ENCODE assay signal across 2 cellular contexts in the genomic region with DNA sequence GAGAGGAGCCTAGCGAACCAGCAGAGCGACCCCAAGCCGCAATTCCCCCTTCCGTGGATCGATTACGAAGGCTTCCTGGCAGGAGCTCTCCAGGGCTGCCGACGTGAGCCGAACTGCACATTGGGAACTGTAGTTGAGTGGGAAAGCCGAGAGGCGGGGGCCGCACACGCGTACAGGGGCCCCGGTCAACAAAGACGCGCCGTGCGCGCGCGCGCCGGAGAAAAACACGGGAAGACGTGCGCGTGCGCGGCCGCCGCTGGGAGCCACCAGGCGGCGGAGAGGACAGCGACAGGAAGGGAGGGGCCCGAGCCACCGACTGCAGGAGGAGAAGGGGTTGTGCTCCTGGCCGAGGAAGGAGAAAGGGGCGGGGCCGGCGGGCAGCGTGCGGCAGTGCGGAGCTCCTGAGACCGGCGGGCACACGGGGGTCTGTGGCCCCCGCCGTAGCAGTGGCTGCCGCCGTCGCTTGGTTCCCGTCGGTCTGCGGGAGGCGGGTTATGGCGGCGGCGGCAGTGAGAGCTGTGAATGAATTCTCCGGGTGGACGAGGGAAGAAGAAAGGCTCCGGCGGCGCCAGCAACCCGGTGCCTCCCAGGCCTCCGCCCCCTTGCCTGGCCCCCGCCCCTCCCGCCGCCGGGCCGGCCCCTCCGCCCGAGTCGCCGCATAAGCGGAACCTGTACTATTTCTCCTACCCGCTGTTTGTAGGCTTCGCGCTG.
TF ChIP-seq lines count a peak whose summit lies in the region.

A gene with protein sequence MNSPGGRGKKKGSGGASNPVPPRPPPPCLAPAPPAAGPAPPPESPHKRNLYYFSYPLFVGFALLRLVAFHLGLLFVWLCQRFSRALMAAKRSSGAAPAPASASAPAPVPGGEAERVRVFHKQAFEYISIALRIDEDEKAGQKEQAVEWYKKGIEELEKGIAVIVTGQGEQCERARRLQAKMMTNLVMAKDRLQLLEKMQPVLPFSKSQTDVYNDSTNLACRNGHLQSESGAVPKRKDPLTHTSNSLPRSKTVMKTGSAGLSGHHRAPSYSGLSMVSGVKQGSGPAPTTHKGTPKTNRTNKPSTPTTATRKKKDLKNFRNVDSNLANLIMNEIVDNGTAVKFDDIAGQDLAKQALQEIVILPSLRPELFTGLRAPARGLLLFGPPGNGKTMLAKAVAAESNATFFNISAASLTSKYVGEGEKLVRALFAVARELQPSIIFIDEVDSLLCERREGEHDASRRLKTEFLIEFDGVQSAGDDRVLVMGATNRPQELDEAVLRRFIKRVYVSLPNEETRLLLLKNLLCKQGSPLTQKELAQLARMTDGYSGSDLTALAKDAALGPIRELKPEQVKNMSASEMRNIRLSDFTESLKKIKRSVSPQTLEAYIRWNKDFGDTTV (plus strand): TSS at position 247 of the 711 bp plus-strand sequence. CDS start 276 bp downstream, at position 523.

TF ChIP-seq in IMR-90, 13 proteins besides CTCF, POLR2A, EP300 and RAD21:
- TF ChIP-seq, protein P1, sequence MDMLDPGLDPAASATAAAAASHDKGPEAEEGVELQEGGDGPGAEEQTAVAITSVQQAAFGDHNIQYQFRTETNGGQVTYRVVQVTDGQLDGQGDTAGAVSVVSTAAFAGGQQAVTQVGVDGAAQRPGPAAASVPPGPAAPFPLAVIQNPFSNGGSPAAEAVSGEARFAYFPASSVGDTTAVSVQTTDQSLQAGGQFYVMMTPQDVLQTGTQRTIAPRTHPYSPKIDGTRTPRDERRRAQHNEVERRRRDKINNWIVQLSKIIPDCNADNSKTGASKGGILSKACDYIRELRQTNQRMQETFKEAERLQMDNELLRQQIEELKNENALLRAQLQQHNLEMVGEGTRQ (IDR thresholded peaks at IDR 0.05; ENCODE audit: low read depth, low read length) = no peak
- peak; percentile 92 for TF ChIP-seq MXI1 (IDR thresholded peaks at IDR 0.05; ENCODE audit: borderline replicate concordance, low read depth, low read length)
- TF ChIP-seq SMC3 (IDR thresholded peaks at IDR 0.05; ENCODE audit: low read depth, low read length) = 0 out of 2 replicates have a peak, but pooled peaks have one; percentile 20
- peak; percentile 59; the same call in 1 of the 2 replicates for TF ChIP-seq BHLHE40 (IDR thresholded peaks at IDR 0.05; ENCODE audit: low read depth, low read length)
- TF ChIP-seq RFX5 (IDR thresholded peaks at IDR 0.05; ENCODE audit: low read depth, low read length) = no peak
- peak; percentile 95 for TF ChIP-seq MAZ (IDR thresholded peaks at IDR 0.05; ENCODE audit: borderline replicate concordance, low read depth, low read length)

TF ChIP-seq in endothelial cell of umbilical vein, 7 proteins besides CTCF, POLR2A, EP300 and RAD21:
- TF ChIP-seq GATA2 (IDR thresholded peaks at IDR 0.05; ENCODE audit: insufficient read depth, insufficient read length, low read depth, low read length) (no peak), MYC (IDR thresholded peaks at IDR 0.05; ENCODE audit: low read depth, low read length) (no peak), JUN (IDR thresholded peaks at IDR 0.05; ENCODE audit: borderline replicate concordance, insufficient read depth, insufficient read length, low read depth) (no peak), FOS (IDR thresholded peaks at IDR 0.05; ENCODE audit: borderline replicate concordance, insufficient read depth, low read length) (peak; percentile 2), POLR2AphosphoS5 (IDR thresholded peaks at IDR 0.05; ENCODE audit: insufficient read depth, low read depth, low read length) (peak; percentile 67)
- TF ChIP-seq, protein P2, sequence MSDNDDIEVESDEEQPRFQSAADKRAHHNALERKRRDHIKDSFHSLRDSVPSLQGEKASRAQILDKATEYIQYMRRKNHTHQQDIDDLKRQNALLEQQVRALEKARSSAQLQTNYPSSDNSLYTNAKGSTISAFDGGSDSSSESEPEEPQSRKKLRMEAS (IDR thresholded peaks at IDR 0.05; ENCODE audit: insufficient read depth, insufficient read length) = peak; percentile 55
TF ChIP-seq in endothelial cell of umbilical vein: peak in this region for 3.
